Comparison of ENCODE assay signal across 8 cellular contexts in the genomic region with DNA sequence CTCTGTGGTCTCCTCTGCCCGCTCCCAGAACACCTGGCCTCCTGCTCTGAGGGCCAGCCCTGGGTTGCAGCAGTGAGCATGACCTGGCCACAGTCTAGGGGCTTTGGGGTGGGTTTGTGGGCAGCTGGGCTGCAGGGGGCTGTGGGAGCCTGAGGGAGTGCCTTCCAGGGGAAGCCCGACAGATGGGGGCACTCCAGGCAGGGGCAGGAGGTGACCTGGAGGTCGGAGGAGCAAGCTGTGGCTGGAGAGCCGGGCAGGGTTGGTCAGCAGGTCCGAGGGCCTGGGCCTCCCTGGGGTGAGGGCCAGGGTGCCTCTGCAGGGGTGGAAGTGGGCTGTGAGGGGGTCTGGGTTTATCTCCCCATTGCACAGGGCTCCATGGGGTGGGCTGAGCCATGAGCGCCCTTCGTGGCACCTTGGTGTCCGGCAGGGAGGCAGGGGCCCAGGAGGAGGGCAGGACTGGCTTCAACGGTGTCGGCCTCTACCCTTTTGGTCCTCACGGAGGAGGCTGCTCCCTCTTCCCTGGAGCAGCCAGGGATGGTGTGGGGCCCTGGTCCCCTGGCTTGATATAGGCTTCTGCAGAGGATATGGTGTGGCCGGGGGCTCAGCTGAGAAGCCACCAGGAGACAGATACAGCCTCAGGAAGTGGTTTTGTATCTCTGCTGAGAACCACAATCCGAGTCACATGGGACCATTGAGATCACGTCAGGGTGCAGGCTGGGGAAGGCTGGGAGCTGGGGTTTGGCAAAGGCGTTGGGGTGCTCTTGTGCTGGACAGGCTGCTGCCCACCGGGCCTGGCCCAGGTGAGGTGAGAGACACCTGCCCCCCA. TPM values are rescaled to one million over a fixed set of nuclear protein-coding genes. Genes with fewer than 3 reads are reported as not detected.
DNase-seq lines count a peak whose midpoint lies in the region; ATAC-seq and TF ChIP-seq lines count a peak whose summit lies in the region.

No MANE protein-coding gene starts in this region.

- peak overlapping the region; percentile 68 to 86 (median 77) for H3K4me3 Mint-ChIP-seq in naive thymus-derived CD8-positive, alpha-beta T cell

- peak; percentile 97 to 99 for ATAC-seq in naive thymus-derived CD8-positive, alpha-beta T cell
- ATAC-seq in HG02973 (IDR thresholded peaks at IDR 0.05; ENCODE audit: unreplicated experiment), result no peak

- CTCF ChIA-PET in RWPE1 (lab: Yijun Ruan, JAX), result no interaction called here

- no peaks in the 10 kb centered on the region for H3K36me3 Mint-ChIP-seq in naive thymus-derived CD8-positive, alpha-beta T cell

- DNase-seq in GF-D8 (lab: John Stamatoyannopoulos, UW), result peak; percentile 7
- DNase-seq in Kasumi-1 (lab: John Stamatoyannopoulos, UW), result peak; percentile 74 to 78
- peak; percentile 67 for DNase-seq in activated CD8-positive, alpha-beta memory T cell treated with anti-CD3 and anti-CD28 coated beads, Interleukin-2, amount 50 U/mL, for 48 hours
- DNase-seq in naive thymus-derived CD8-positive, alpha-beta T cell, result peak in 9 of 10 donors; percentile 29 to 82 (median 69)
- DNase-seq in NCI-H2171 (lab: John Stamatoyannopoulos, UW), result no peak
- no peak for DNase-seq in RWPE1 (ENCODE audit: low spot score)
- DNase-seq in ACHN, result no peak

- peaks cover 38 to 84% (median 78%) of the 10 kb centered on the region in 4 donors for H3K4me1 Mint-ChIP-seq in naive thymus-derived CD8-positive, alpha-beta T cell

- POLR2A ChIA-PET in naive thymus-derived CD8-positive, alpha-beta T cell (lab: Charles Lee), result interaction anchor here (1.0 to 7.6 kb wide), 6 partner anchors 12 to 165 kb away, joined by 3 to 76 read pairs (median 4); partner anchors contain the start of genes C11orf21, KCNQ1, TRPM5 and TSPAN32
- POLR2A ChIA-PET in RWPE1 (lab: Yijun Ruan, JAX; ENCODE audit: low non-redundant PET), result no interaction called here

- H3K27me3 Mint-ChIP-seq in naive thymus-derived CD8-positive, alpha-beta T cell, result peaks cover 0 to 4% (median 0%) of the 10 kb centered on the region in 5 donors

- no peak overlapping the region for H3K27ac ChIP-seq in RWPE1

- no peaks in the 10 kb centered on the region for H3K9me3 Mint-ChIP-seq in naive thymus-derived CD8-positive, alpha-beta T cell

- H3K27ac Mint-ChIP-seq in naive thymus-derived CD8-positive, alpha-beta T cell, result peak overlapping the region in 8 of 10 donors; percentile 48 to 92 (median 80)

- in situ Hi-C loops in ACHN (cut with HindIII; ENCODE audit: low pct_ligation_motif_present, low pct_unique_long_range_greater_than_20kb, low sequenced_read_pairs), result no loop called here

- TF ChIP-seq CTCF in RWPE1 (conservative IDR thresholded peaks at IDR 0.05; ENCODE audit: low read depth), result no peak

RNA-seq across cellular contexts. Expression of gene KCNQ1, which starts 22.3 kb away (rescaled TPM):
- 10 to 100 TPM; 23.5 to 25.1 TPM for total RNA-seq in naive thymus-derived CD8-positive, alpha-beta T cell
- polyA plus RNA-seq in naive thymus-derived CD8-positive, alpha-beta T cell, result 10 to 100 TPM in 2 of 3 donors, 1 to 10 TPM in 1; 8.7 to 22.9 (median 10.4) TPM

RNA-seq across cellular contexts. Expression of gene TRPM5, which starts 22.8 kb away (rescaled TPM):
- under 1 TPM; 0.60 to 0.69 TPM for total RNA-seq in naive thymus-derived CD8-positive, alpha-beta T cell
- not detected for polyA plus RNA-seq in naive thymus-derived CD8-positive, alpha-beta T cell

Comparison
In these comparisons a context has a peak if more than half of its experiments do, and no peak if none do; other contexts are left out.
1. DNase-seq: peak in GF-D8 (single experiment), Kasumi-1 (2 of 2), activated CD8-positive, alpha-beta memory T cell treated with anti-CD3 and anti-CD28 coated beads, Interleukin-2, amount 50 U/mL, for 48 hours (single experiment) and naive thymus-derived CD8-positive, alpha-beta T cell (9 of 10); none in NCI-H2171 (single experiment), RWPE1 (single experiment) and ACHN (single experiment).